10 cellular contexts compared by ENCODE assay signal in genomic region chr21:26167593-26167992, GRCh38. TPM values are rescaled to one million over a fixed set of nuclear protein-coding genes. Genes with fewer than 3 reads are reported as not detected.
DNase-seq lines count a peak whose midpoint lies in the region; ATAC-seq and TF ChIP-seq lines count a peak whose summit lies in the region.
"Had no signal": no experiment of that assay in that cellular context is flagged by ENCODE, and none has a peak within 500 bp of the region (broad histone marks: within the 10 kb centered on the region; RNA-seq: fewer than 3 reads in every experiment).

No MANE protein-coding gene starts in this region.

- H2AFZ ChIP-seq in neuron (ENCODE audit: low read depth, low read length) = no peak overlapping the region

- H3K27ac ChIP-seq in BLaER1 treated with 17β-estradiol and CSF1 and Interleukin-3, amounts not matched to agents 10 nM and 100 nM = no peak overlapping the region

- no peaks in the 10 kb centered on the region for H3K9me3 ChIP-seq in BLaER1 treated with 17β-estradiol and CSF1 and Interleukin-3, amounts not matched to agents 10 nM and 100 nM (replicated peaks in 1 of 11)
- no peaks in the 10 kb centered on the region for H3K9me3 ChIP-seq in neuron (ENCODE audit: low read length)

- DNase-seq in NCI-H69 (lab: John Stamatoyannopoulos, UW) (peak; percentile 43), epithelial cell of esophagus (ENCODE audit: low read depth) (no peak), mucosa of gallbladder (ENCODE audit: low spot score) (no peak)
- no peak for DNase-seq in activated naive CD4-positive, alpha-beta T cell treated with anti-CD3 and anti-CD28 coated beads, Interleukin-2, amount 50 U/mL, for 16 hours
- DNase-seq: activated effector memory CD4-positive, alpha-beta T cell treated with Interleukin-2 at 50 U/mL for 16 hours; foreskin fibroblast had no signal

- H3K36me3 ChIP-seq in BLaER1 treated with 17β-estradiol and CSF1 and Interleukin-3, amounts not matched to agents 10 nM and 100 nM = peaks cover 0 to 28% (median 0%) of the 10 kb centered on the region in 11 experiments; a peak in 5 of 22 replicates
- no peaks in the 10 kb centered on the region for H3K36me3 ChIP-seq in neuron (ENCODE audit: insufficient read depth, low read length)

- peak overlapping the region in 1 of 10 experiments; percentile 72; a peak in 2 of 20 replicates for H3K4me3 ChIP-seq in BLaER1 treated with 17β-estradiol and CSF1 and Interleukin-3, amounts not matched to agents 10 nM and 100 nM
- H3K4me3 ChIP-seq in epithelial cell of esophagus (ENCODE audit: low read length) (peak overlapping the region; percentile 82), neuron (ENCODE audit: low read length) (peak overlapping the region; percentile 14)

- no peak for ATAC-seq in GM21723 (IDR thresholded peaks at IDR 0.05; ENCODE audit: unreplicated experiment)
- no peak for ATAC-seq in GM21447 (IDR thresholded peaks at IDR 0.05; ENCODE audit: unreplicated experiment)

- no peak for TF ChIP-seq CTCF in epithelial cell of esophagus (IDR thresholded peaks at IDR 0.05; ENCODE audit: insufficient read depth, low read depth, low read length, missing control alignments)

- peaks cover 29 to 48% (median 36%) of the 10 kb centered on the region in 10 experiments for H3K4me1 ChIP-seq in BLaER1 treated with 17β-estradiol and CSF1 and Interleukin-3, amounts not matched to agents 10 nM and 100 nM
- H3K4me1 ChIP-seq in neuron (ENCODE audit: insufficient read depth, low read length) = peaks cover 49% of the 10 kb centered on the region

- H3K27me3 ChIP-seq in BLaER1 treated with 17β-estradiol and CSF1 and Interleukin-3, amounts not matched to agents 10 nM and 100 nM = peaks cover 0 to 9% (median 0%) of the 10 kb centered on the region in 11 experiments; a peak in 3 of 22 replicates
- H3K27me3 ChIP-seq in neuron (ENCODE audit: insufficient read depth, low read length) = no peaks in the 10 kb centered on the region

- peak overlapping the region; percentile 76 to 98 (median 91) for H3K4me2 ChIP-seq in BLaER1 treated with 17β-estradiol and CSF1 and Interleukin-3, amounts not matched to agents 10 nM and 100 nM

- no peak overlapping the region; a peak in 1 of 22 replicates for H3K9ac ChIP-seq in BLaER1 treated with 17β-estradiol and CSF1 and Interleukin-3, amounts not matched to agents 10 nM and 100 nM

- peaks cover 17 to 71% (median 63%) of the 10 kb centered on the region in 11 experiments; a peak in 19 of 22 replicates for H4K20me1 ChIP-seq in BLaER1 treated with 17β-estradiol and CSF1 and Interleukin-3, amounts not matched to agents 10 nM and 100 nM

RNA-seq across cellular contexts. Expression of gene APP, which starts 3.0 kb away (rescaled TPM):
- 857 TPM for total RNA-seq in mucosa of gallbladder
